ENCODE assay signal across 8 cellular contexts in the genomic region with DNA sequence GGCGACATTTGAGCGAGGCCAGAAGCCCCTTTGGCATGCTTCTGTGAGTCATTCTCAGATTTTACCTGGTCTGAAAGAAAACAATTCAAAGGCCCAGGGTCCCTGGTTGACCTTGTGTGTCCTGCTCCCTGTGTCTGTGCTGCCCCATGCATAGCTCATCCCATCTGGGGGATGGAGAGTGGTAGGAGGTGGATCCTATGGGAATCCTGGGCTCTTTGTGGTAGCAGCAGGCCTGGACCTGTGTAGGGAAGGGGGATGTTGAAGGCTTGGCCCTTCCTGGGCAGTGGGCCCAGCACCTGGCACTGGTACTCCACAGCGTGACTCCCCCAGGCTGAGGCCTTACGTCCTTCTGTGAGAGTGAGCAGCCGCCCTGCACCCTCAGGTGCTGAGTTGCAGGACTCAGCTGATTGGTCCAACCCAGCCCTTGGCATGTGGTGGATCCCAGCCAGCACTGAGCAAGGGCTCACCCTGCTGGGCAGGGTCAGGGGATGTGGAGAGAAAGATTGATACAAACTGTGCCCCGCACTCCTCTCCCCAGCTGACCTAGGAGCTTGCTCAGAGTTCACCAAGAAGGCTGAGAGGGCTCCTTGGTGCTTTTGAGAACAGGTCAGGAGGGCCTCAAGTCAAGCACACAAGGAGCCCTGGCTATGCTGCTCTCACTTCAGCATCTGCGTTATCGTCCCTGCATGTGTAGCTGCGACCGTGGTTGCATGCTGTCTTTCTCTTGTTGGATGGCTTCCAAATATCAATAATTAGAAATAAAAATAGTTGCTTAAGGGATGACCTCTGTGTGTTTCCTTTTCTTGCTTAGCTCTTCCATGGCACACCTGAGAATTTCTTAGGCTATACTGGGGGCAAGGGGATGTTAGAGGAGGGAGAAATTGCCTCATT. TPM values are rescaled to one million over a fixed set of nuclear protein-coding genes. Genes with fewer than 3 reads are reported as not detected.
DNase-seq lines count a peak whose midpoint lies in the region; ATAC-seq and TF ChIP-seq lines count a peak whose summit lies in the region.
"Had no signal": no experiment of that assay in that cellular context is flagged by ENCODE, and none has a peak within 500 bp of the region (broad histone marks: within the 10 kb centered on the region; RNA-seq: fewer than 3 reads in every experiment).

No MANE protein-coding gene starts in this region.

- H3K4me3 ChIP-seq in left ventricle myocardium inferior: no peak overlapping the region

- no peaks in the 10 kb centered on the region for H3K9me3 ChIP-seq in left ventricle myocardium inferior (replicated peaks)

- H3K4me1 Mint-ChIP-seq in stimulated activated effector memory CD8-positive, alpha-beta T cell treated with anti-CD3 and anti-CD28 coated beads, Interleukin-12 subunit alpha, Interleukin-12 subunit beta, amount 100 ng/mL, for 72 hours: peaks cover 26% of the 10 kb centered on the region
- H3K4me1 Mint-ChIP-seq in activated CD4-positive, alpha-beta T cell treated with anti-CD3 and anti-CD28 coated beads, Interleukin-2, amount 10 ng/mL, durations not matched to agents 7 days and 5 days: peaks cover 27% of the 10 kb centered on the region

- no peaks in the 10 kb centered on the region for H3K27me3 ChIP-seq in left ventricle myocardium inferior (ENCODE audit: low read depth)

- H3K27me3 Mint-ChIP-seq in activated CD4-positive, alpha-beta T cell treated with anti-CD3 and anti-CD28 coated beads, Interleukin-2, amount 10 ng/mL, durations not matched to agents 7 days and 5 days: no peaks in the 10 kb centered on the region

- no peaks in the 10 kb centered on the region for H3K36me3 Mint-ChIP-seq in stimulated activated effector memory CD8-positive, alpha-beta T cell treated with anti-CD3 and anti-CD28 coated beads, Interleukin-12 subunit alpha, Interleukin-12 subunit beta, amount 100 ng/mL, for 72 hours
- peaks cover 3% of the 10 kb centered on the region for H3K36me3 Mint-ChIP-seq in activated CD4-positive, alpha-beta T cell treated with anti-CD3 and anti-CD28 coated beads, Interleukin-2, amount 10 ng/mL, durations not matched to agents 7 days and 5 days (ENCODE audit: low read depth)

- peaks cover 30% of the 10 kb centered on the region for H3K4me1 ChIP-seq in left ventricle myocardium inferior

- CTCF ChIA-PET in activated CD4-positive, alpha-beta T cell treated with anti-CD3 and anti-CD28 coated beads, Interleukin-2, amount 10 ng/mL, durations not matched to agents 7 days and 5 days (lab: Charles Lee): interaction anchor here (1.0 to 15.7 kb wide), 4 partner anchors 14 to 30 kb away, joined by 3 to 166 read pairs (median 4); a partner anchor contains a TSS

- TF ChIP-seq CTCF in left ventricle myocardium inferior (IDR thresholded peaks at IDR 0.05; ENCODE audit: borderline replicate concordance): peak; percentile 31

- H3K27ac Mint-ChIP-seq in stimulated activated effector memory CD8-positive, alpha-beta T cell treated with anti-CD3 and anti-CD28 coated beads, Interleukin-12 subunit alpha, Interleukin-12 subunit beta, amount 100 ng/mL, for 72 hours: no peak overlapping the region
- H3K27ac Mint-ChIP-seq in activated CD4-positive, alpha-beta T cell treated with anti-CD3 and anti-CD28 coated beads, Interleukin-2, amount 10 ng/mL, durations not matched to agents 7 days and 5 days: no peak overlapping the region

- H3K36me3 ChIP-seq in left ventricle myocardium inferior: peaks cover 7% of the 10 kb centered on the region

- no peaks in the 10 kb centered on the region for H3K9me3 Mint-ChIP-seq in stimulated activated effector memory CD8-positive, alpha-beta T cell treated with anti-CD3 and anti-CD28 coated beads, Interleukin-12 subunit alpha, Interleukin-12 subunit beta, amount 100 ng/mL, for 72 hours
- no peaks in the 10 kb centered on the region for H3K9me3 Mint-ChIP-seq in activated CD4-positive, alpha-beta T cell treated with anti-CD3 and anti-CD28 coated beads, Interleukin-2, amount 10 ng/mL, durations not matched to agents 7 days and 5 days

- H3K27ac ChIP-seq in left ventricle myocardium inferior (replicated peaks): no peak overlapping the region

- intact Hi-C loops in left ventricle myocardium inferior (cut with micrococcal nuclease): no loop called here

- H3K4me3 Mint-ChIP-seq in stimulated activated effector memory CD8-positive, alpha-beta T cell treated with anti-CD3 and anti-CD28 coated beads, Interleukin-12 subunit alpha, Interleukin-12 subunit beta, amount 100 ng/mL, for 72 hours: no peak overlapping the region
- no peak overlapping the region for H3K4me3 Mint-ChIP-seq in activated CD4-positive, alpha-beta T cell treated with anti-CD3 and anti-CD28 coated beads, Interleukin-2, amount 10 ng/mL, durations not matched to agents 7 days and 5 days

- POLR2A ChIA-PET in activated CD4-positive, alpha-beta T cell treated with anti-CD3 and anti-CD28 coated beads, Interleukin-2, amount 10 ng/mL, durations not matched to agents 7 days and 5 days (lab: Charles Lee): no interaction called here

- ATAC-seq in stimulated activated effector memory CD8-positive, alpha-beta T cell treated with anti-CD3 and anti-CD28 coated beads, Interleukin-12 subunit alpha, Interleukin-12 subunit beta, amount 100 ng/mL, for 72 hours: peak; percentile 9
- no peak for ATAC-seq in HG03135 (IDR thresholded peaks at IDR 0.05; ENCODE audit: unreplicated experiment)

- peak in 44 of 76 experiments; percentile 3 to 52 (median 24) for DNase-seq in HUDEP-2 (lab: John Stamatoyannopoulos, UW; ENCODE audit: unreplicated experiment in 76 of 76)
- peak; percentile 57 for DNase-seq in SK-MEL-5 (ENCODE audit: low read depth, low spot score)
- peak; percentile 34 for DNase-seq in left ventricle myocardium inferior
- no peak for DNase-seq in stimulated activated effector memory CD8-positive, alpha-beta T cell treated with anti-CD3 and anti-CD28 coated beads, Interleukin-12 subunit alpha, Interleukin-12 subunit beta, amount 100 ng/mL, for 72 hours (ENCODE audit: low spot score in 2 of 2)
- no peak for DNase-seq in activated CD4-positive, alpha-beta T cell treated with anti-CD3 and anti-CD28 coated beads, Interleukin-2, amount 10 ng/mL, durations not matched to agents 7 days and 5 days
- DNase-seq in EL: no peak
- DNase-seq: T1000 had no signal

- in situ Hi-C loops in SK-MEL-5 (cut with HindIII; ENCODE audit: low pct_unique_long_range_greater_than_20kb, low sequenced_read_pairs): no loop called here

RNA-seq across cellular contexts. Expression of a gene that starts 21.4 kb away (rescaled TPM):
- total RNA-seq in SK-MEL-5 (2014; rRNA removed; shearing (Covaris generic)): 3.4 and 4.4 TPM in 2 replicates
- polyA plus RNA-seq in SK-MEL-5 (2015; cell fraction: cytosol; rRNA removed): 9.4 and 13.9 TPM in 2 replicates
- 11.2 and 16.1 TPM in 2 replicates for polyA plus RNA-seq in SK-MEL-5 (2015; cell fraction: nucleus; rRNA removed)
- 12.1 TPM for total RNA-seq in left ventricle myocardium inferior
- total RNA-seq in activated CD4-positive, alpha-beta T cell treated with anti-CD3 and anti-CD28 coated beads, Interleukin-2, amount 10 ng/mL, durations not matched to agents 7 days and 5 days: 10 to 100 TPM; 23.9 to 28.4 TPM

RNA-seq across cellular contexts. Expression of a gene that starts 32.1 kb away (rescaled TPM):
- 0.61 and 3.1 TPM in 2 replicates for total RNA-seq in SK-MEL-5 (2014; rRNA removed; shearing (Covaris generic))
- 0.05 and 7.1 TPM in 2 replicates for polyA plus RNA-seq in SK-MEL-5 (2015; cell fraction: cytosol; rRNA removed)
- 57.2 and 70.6 TPM in 2 replicates for polyA plus RNA-seq in SK-MEL-5 (2015; cell fraction: nucleus; rRNA removed)
- 3.8 TPM for total RNA-seq in left ventricle myocardium inferior
- 10 to 100 TPM; 10.5 to 17.0 TPM for total RNA-seq in activated CD4-positive, alpha-beta T cell treated with anti-CD3 and anti-CD28 coated beads, Interleukin-2, amount 10 ng/mL, durations not matched to agents 7 days and 5 days

RNA-seq across cellular contexts. Expression of a gene that starts 32.3 kb away (rescaled TPM):
- 14.7 and 15.4 TPM in 2 replicates for total RNA-seq in SK-MEL-5 (2014; rRNA removed; shearing (Covaris generic))
- polyA plus RNA-seq in SK-MEL-5 (2015; cell fraction: cytosol; rRNA removed): 19.7 and 27.2 TPM in 2 replicates
- polyA plus RNA-seq in SK-MEL-5 (2015; cell fraction: nucleus; rRNA removed): 98.8 and 103 TPM in 2 replicates
- 13.6 TPM for total RNA-seq in left ventricle myocardium inferior
- total RNA-seq in activated CD4-positive, alpha-beta T cell treated with anti-CD3 and anti-CD28 coated beads, Interleukin-2, amount 10 ng/mL, durations not matched to agents 7 days and 5 days: 10 to 100 TPM; 29.8 to 31.2 TPM

Comparison
In these comparisons a context has a peak if more than half of its experiments do, and no peak if none do; other contexts are left out.
1. DNase-seq: peak in HUDEP-2 (44 of 76), SK-MEL-5 (single experiment) and left ventricle myocardium inferior (single experiment); none in stimulated activated effector memory CD8-positive, alpha-beta T cell treated with anti-CD3 and anti-CD28 coated beads, Interleukin-12 subunit alpha, Interleukin-12 subunit beta, amount 100 ng/mL, for 72 hours (0 of 2), activated CD4-positive, alpha-beta T cell treated with anti-CD3 and anti-CD28 coated beads, Interleukin-2, amount 10 ng/mL, durations not matched to agents 7 days and 5 days (single experiment) and EL (single experiment).